1 cellular context compared by ENCODE assay signal in the genomic region with DNA sequence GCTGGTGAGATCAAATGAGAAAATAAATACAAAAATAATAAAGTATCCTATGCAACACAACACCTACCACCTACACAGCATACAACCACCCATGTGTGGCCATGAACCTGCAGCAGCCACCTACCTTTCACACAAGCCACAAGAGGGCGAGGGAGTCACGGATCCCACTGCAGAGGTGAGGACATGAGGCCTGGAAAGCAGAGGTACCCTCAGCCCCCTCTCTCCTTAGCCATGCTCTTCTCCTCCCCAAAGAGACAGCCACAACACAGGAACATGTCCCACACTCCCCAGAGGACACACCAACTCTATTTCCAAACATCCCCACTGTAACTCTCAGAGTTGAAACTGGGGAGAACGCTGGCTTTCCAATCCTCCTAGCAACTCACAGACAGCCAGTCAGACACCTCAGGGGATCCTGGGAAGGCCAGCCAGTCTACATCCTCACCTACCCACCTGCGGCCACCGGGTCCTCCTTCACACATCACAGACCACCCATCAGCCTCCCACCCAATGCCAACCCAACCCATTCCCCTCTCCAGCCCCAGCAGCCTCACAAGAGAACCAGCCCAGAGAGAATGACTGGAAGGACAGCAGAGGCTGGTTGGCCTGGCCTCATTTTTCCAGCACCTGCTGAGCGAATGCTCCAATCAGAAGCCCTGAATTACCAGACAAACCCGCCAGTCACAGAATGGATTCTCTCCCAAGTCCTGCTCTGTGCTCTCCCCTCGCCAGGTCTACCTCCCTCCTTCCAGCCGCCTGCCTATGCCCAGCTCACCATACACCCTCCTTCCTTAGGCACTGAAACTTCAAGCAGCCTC.
TF ChIP-seq lines count a peak whose summit lies in the region.

No MANE protein-coding gene starts in this region.

TF ChIP-seq in HepG2, 621 proteins besides CTCF, POLR2A, EP300 and RAD21 (continued from another document):
- no peak for TF ChIP-seq ZNF260 (CRISPR knock-in tag; IDR thresholded peaks at IDR 0.05; ENCODE audit: borderline replicate concordance, low read depth)
- no peak for TF ChIP-seq THAP7 (CRISPR knock-in tag; IDR thresholded peaks at IDR 0.05)
- 0 out of 2 replicates have a peak, but pooled peaks have one; percentile 37 for TF ChIP-seq KAT8 (CRISPR knock-in tag; IDR thresholded peaks at IDR 0.05)
- peak; percentile 37 for TF ChIP-seq SAP130 (CRISPR knock-in tag; IDR thresholded peaks at IDR 0.05; ENCODE audit: low read depth)
- TF ChIP-seq SETDB1 (CRISPR knock-in tag; IDR thresholded peaks at IDR 0.05; ENCODE audit: borderline replicate concordance) = no peak
- 0 out of 2 replicates have a peak, but pooled peaks have one; percentile 49 for TF ChIP-seq CBX5 (CRISPR knock-in tag; IDR thresholded peaks at IDR 0.05; ENCODE audit: borderline replicate concordance)
- TF ChIP-seq SNAI1 (CRISPR knock-in tag; IDR thresholded peaks at IDR 0.05; ENCODE audit: borderline replicate concordance) = no peak
- peak; percentile 55; the same call in 1 of the 2 replicates for TF ChIP-seq ZFX (CRISPR knock-in tag; IDR thresholded peaks at IDR 0.05; ENCODE audit: low read depth)
- TF ChIP-seq, protein P1, sequence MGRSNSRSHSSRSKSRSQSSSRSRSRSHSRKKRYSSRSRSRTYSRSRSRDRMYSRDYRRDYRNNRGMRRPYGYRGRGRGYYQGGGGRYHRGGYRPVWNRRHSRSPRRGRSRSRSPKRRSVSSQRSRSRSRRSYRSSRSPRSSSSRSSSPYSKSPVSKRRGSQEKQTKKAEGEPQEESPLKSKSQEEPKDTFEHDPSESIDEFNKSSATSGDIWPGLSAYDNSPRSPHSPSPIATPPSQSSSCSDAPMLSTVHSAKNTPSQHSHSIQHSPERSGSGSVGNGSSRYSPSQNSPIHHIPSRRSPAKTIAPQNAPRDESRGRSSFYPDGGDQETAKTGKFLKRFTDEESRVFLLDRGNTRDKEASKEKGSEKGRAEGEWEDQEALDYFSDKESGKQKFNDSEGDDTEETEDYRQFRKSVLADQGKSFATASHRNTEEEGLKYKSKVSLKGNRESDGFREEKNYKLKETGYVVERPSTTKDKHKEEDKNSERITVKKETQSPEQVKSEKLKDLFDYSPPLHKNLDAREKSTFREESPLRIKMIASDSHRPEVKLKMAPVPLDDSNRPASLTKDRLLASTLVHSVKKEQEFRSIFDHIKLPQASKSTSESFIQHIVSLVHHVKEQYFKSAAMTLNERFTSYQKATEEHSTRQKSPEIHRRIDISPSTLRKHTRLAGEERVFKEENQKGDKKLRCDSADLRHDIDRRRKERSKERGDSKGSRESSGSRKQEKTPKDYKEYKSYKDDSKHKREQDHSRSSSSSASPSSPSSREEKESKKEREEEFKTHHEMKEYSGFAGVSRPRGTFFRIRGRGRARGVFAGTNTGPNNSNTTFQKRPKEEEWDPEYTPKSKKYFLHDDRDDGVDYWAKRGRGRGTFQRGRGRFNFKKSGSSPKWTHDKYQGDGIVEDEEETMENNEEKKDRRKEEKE (IDR thresholded peaks at IDR 0.05) = no peak
- TF ChIP-seq GATAD2A (CRISPR knock-in tag; IDR thresholded peaks at IDR 0.05) = 0 out of 2 replicates have a peak, but pooled peaks have one; percentile 29
- peak; percentile 85 for TF ChIP-seq ZSCAN25 (CRISPR knock-in tag; IDR thresholded peaks at IDR 0.05)
- 0 out of 2 replicates have a peak, but pooled peaks have one; percentile 34 for TF ChIP-seq ZNF331 (CRISPR knock-in tag; IDR thresholded peaks at IDR 0.05)
- peak; percentile 54; the same call in 1 of the 2 replicates for TF ChIP-seq ZNF691 (CRISPR knock-in tag; IDR thresholded peaks at IDR 0.05; ENCODE audit: borderline replicate concordance, low read depth)
- no peak for TF ChIP-seq ZFP62 (CRISPR knock-in tag; IDR thresholded peaks at IDR 0.05)
- TF ChIP-seq HDAC2 (CRISPR knock-in tag; IDR thresholded peaks at IDR 0.05) = peak; percentile 10; the same call in 1 of the 2 replicates
